In the genomic region with DNA sequence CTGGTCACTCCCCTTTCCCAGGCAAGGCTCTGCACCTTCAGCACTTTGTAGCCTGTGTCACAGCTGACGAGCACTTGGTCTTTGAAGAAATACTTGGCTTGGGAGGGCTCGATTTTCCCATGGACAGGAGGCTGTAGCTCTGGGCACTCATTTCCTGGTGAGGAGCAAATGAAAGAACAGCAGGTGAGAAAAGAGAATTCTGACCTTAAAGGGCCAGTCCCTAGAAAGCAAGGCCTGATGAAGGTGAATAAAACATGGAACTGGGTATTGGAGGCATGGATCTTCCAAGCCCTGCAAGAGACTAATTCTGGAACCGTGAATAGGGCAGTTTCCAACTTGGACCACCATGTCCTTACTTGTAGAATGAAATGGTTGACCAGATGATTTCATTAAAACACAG, we compare ENCODE assay signal across 31 cellular contexts. TPM values are rescaled to one million over a fixed set of nuclear protein-coding genes. Genes with fewer than 3 reads are reported as not detected.
"Had no signal": no experiment of that assay in that cellular context is flagged by ENCODE, and none has a peak within 500 bp of the region (broad histone marks: within the 10 kb centered on the region; RNA-seq: fewer than 3 reads in every experiment).

No MANE protein-coding gene starts in this region.

- DNase-seq: activated CD4-positive, alpha-beta T cell treated with anti-CD3 and anti-CD28 coated beads for 36 hours; activated CD4-positive, alpha-beta T cell treated with anti-CD3 and anti-CD28 coated beads, Interleukin-2, amount 10 ng/mL, durations not matched to agents 7 days and 5 days; activated CD4-positive, alpha-beta T cell treated with anti-CD3 and anti-CD28 coated beads, Interleukin-2, amount 50 U/mL, for 48 hours; activated CD8-positive, alpha-beta T cell treated with anti-CD3 and anti-CD28 coated beads, Interleukin-2, amount 10 ng/mL, durations not matched to agents 7 days and 5 days; activated gamma-delta T cell; activated naive CD4-positive, alpha-beta T cell treated with Interleukin-2 at 50 U/mL for 16 hours; activated naive CD8-positive, alpha-beta T cell treated with anti-CD3 and anti-CD28 coated beads, Interleukin-2, amount 10 ng/mL, durations not matched to agents 7 days and 5 days; activated T-cell treated with anti-CD3 and anti-CD28 coated beads, Interleukin-2, amount 50 U/mL, for 24 hours; cerebellar nuclear complex; Karpas-422; NCI-H1105 treated with DMSO at 0.1 percent for 48 hours; NCI-H1436; NCI-H1694; NCI-H1930; NCI-H2081 treated with DMSO at 0.1 percent for 48 hours; NCI-H226; NCI-H524 treated with DMSO at 0.1 percent for 48 hours; SHP77; T1000 had no signal

- H3K4me3 ChIP-seq: ascending aorta, SJCRH30, SK-N-MC had no signal

- ATAC-seq: activated CD4-positive, alpha-beta T cell treated with anti-CD3 and anti-CD28 coated beads for 36 hours; activated CD4-positive, CD25-positive, alpha-beta regulatory T cell treated with anti-CD3 and anti-CD28 coated beads, Interleukin-2, amount 50 U/mL, for 24 hours; activated CD8-positive, alpha-beta T cell treated with anti-CD3 and anti-CD28 coated beads, Interleukin-2, amount 10 ng/mL, durations not matched to agents 7 days and 5 days; Panc1 had no signal

RNA-seq across cellular contexts. Expression of a gene that starts 39.9 kb away (rescaled TPM):
- total RNA-seq: activated CD4-positive, alpha-beta T cell treated with anti-CD3 and anti-CD28 coated beads for 36 hours; activated CD4-positive, alpha-beta T cell treated with anti-CD3 and anti-CD28 coated beads, Interleukin-2, amount 10 ng/mL, durations not matched to agents 7 days and 5 days; activated CD8-positive, alpha-beta T cell treated with anti-CD3 and anti-CD28 coated beads, Interleukin-2, amount 10 ng/mL, durations not matched to agents 7 days and 5 days; activated naive CD8-positive, alpha-beta T cell treated with anti-CD3 and anti-CD28 coated beads, Interleukin-2, amount 10 ng/mL, durations not matched to agents 7 days and 5 days; activated T-helper 2 cell treated with anti-CD3 and anti-CD28 coated beads, Interferon-gamma antibody, Interleukin-2, Interleukin-4, amounts not matched to agents 10 μg/mL and 5 μg/mL and 100 μg/mL, durations not matched to agents 14 hours and 24 hours and 36 hours; MCF 10A; RPMI7951; T-helper 1 cell treated with Interleukin-12 subunit alpha and Interleukin-12 subunit beta and Interleukin-4 antibody, amounts not matched to agents 30 ng/mL and 1 ng/mL, for 36 hours; T-helper 2 cell treated with Interferon-gamma antibody and Interleukin-4, amounts not matched to agents 100 ng/mL and 5 ng/mL, for 36 hours had no signal

RNA-seq across cellular contexts. Expression of a gene that starts 54.3 kb away (rescaled TPM):
- total RNA-seq: activated CD4-positive, alpha-beta T cell treated with anti-CD3 and anti-CD28 coated beads for 36 hours; activated CD4-positive, alpha-beta T cell treated with anti-CD3 and anti-CD28 coated beads, Interleukin-2, amount 10 ng/mL, durations not matched to agents 7 days and 5 days; activated CD8-positive, alpha-beta T cell treated with anti-CD3 and anti-CD28 coated beads, Interleukin-2, amount 10 ng/mL, durations not matched to agents 7 days and 5 days; activated naive CD8-positive, alpha-beta T cell treated with anti-CD3 and anti-CD28 coated beads, Interleukin-2, amount 10 ng/mL, durations not matched to agents 7 days and 5 days; activated T-helper 2 cell treated with anti-CD3 and anti-CD28 coated beads, Interferon-gamma antibody, Interleukin-2, Interleukin-4, amounts not matched to agents 10 μg/mL and 5 μg/mL and 100 μg/mL, durations not matched to agents 14 hours and 24 hours and 36 hours; ascending aorta; cardiac septum; MCF 10A; NCI-H460; RPMI7951; SJCRH30; T-helper 1 cell treated with Interleukin-12 subunit alpha and Interleukin-12 subunit beta and Interleukin-4 antibody, amounts not matched to agents 30 ng/mL and 1 ng/mL, for 36 hours; T-helper 2 cell treated with Interferon-gamma antibody and Interleukin-4, amounts not matched to agents 100 ng/mL and 5 ng/mL, for 36 hours had no signal
